18 cellular contexts compared by ENCODE assay signal in genomic region chr6:134584809-134585528, GRCh38.
DNase-seq lines count a peak whose midpoint lies in the region.
"Had no signal": no experiment of that assay in that cellular context is flagged by ENCODE, and none has a peak within 500 bp of the region (broad histone marks: within the 10 kb centered on the region; RNA-seq: fewer than 3 reads in every experiment).

No MANE protein-coding gene starts in this region.

- no peak overlapping the region for H3K9ac ChIP-seq in neuronal stem cell (ENCODE audit: low read depth, low read length, poor library complexity)
- H3K9ac ChIP-seq: BLaER1 had no signal

- no peak overlapping the region for H3K23ac ChIP-seq in neuronal stem cell (ENCODE audit: low read depth, low read length, poor library complexity)

- no peak overlapping the region for H2BK5ac ChIP-seq in neuronal stem cell (ENCODE audit: low read length)

- no peak overlapping the region for H2BK15ac ChIP-seq in neuronal stem cell (ENCODE audit: low read length)

- H2AK5ac ChIP-seq in neuronal stem cell (ENCODE audit: low read depth, low read length), result no peak overlapping the region

- H3K4me2 ChIP-seq in neuronal stem cell (ENCODE audit: insufficient read depth, low read length, poor library complexity, severe bottlenecking), result no peak overlapping the region
- H3K4me2 ChIP-seq: BLaER1 had no signal

- no peak overlapping the region for H2AFZ ChIP-seq in neuronal stem cell (ENCODE audit: low read length)

- H4K8ac ChIP-seq in neuronal stem cell (ENCODE audit: low read depth, low read length), result no peak overlapping the region

- no peaks in the 10 kb centered on the region for H3K9me3 ChIP-seq in neuronal stem cell (replicated peaks in 1 of 2; ENCODE audit: control insufficient read depth in 2 of 2, insufficient read depth in 1 of 2, low read depth in 1 of 2, low read length in 2 of 2)
- H3K9me3 ChIP-seq: BLaER1, SJCRH30, spleen, transverse colon had no signal

- H4K91ac ChIP-seq in neuronal stem cell (ENCODE audit: low read depth, low read length, poor library complexity), result no peak overlapping the region

- DNase-seq in NCI-H2107 treated with DMSO at 0.1 percent for 48 hours (lab: John Stamatoyannopoulos, UW; ENCODE audit: unreplicated experiment) (peak; percentile 13), NCI-H2107 (lab: John Stamatoyannopoulos, UW) (no peak), NCI-H226 (peak; percentile 6), pons (ENCODE audit: low spot score) (peak; percentile 62), T-helper 2 cell (no peak), neuronal stem cell (ENCODE audit: low spot score) (no peak)
- no peak for DNase-seq in effector CD4-positive, alpha-beta T cell
- DNase-seq: activated CD4-positive, alpha-beta T cell treated with anti-CD3 and anti-CD28 coated beads for 36 hours; activated gamma-delta T cell; aorta; DMS 273 treated with DMSO at 0.1 percent for 48 hours; NCI-H446 treated with DMSO at 0.1 percent for 48 hours; SJCRH30; spleen; T-helper 9 cell; transverse colon had no signal

- peaks cover 0 to 7% of the 10 kb centered on the region in 2 donors for H3K4me1 ChIP-seq in neuronal stem cell (ENCODE audit: control insufficient read depth in 2 of 2, insufficient read depth in 1 of 2, low read depth in 1 of 2, low read length in 2 of 2)
- H3K4me1 ChIP-seq: BLaER1, SJCRH30, spleen, transverse colon had no signal

- no peak overlapping the region for H2BK12ac ChIP-seq in neuronal stem cell (ENCODE audit: low read length)

- no peak overlapping the region for H3K4me3 ChIP-seq in neuronal stem cell (ENCODE audit: low read length in 2 of 2)
- H3K4me3 ChIP-seq: BLaER1, SJCRH30, spleen, transverse colon had no signal

- H3K27ac ChIP-seq in cingulate gyrus (ENCODE audit: low read depth, low read length) (peak overlapping the region; percentile 42), neuronal stem cell (replicated peaks; ENCODE audit: low read length) (no peak overlapping the region)
- H3K27ac ChIP-seq: BLaER1, SJCRH30, spleen, transverse colon had no signal

- H3K36me3 ChIP-seq in neuronal stem cell (replicated peaks in 1 of 2; ENCODE audit: control insufficient read depth in 2 of 2, insufficient read depth in 2 of 2, low read length in 2 of 2), result no peaks in the 10 kb centered on the region
- H3K36me3 ChIP-seq: BLaER1, SJCRH30, spleen, transverse colon had no signal

- H3K27me3 ChIP-seq in neuronal stem cell (ENCODE audit: control insufficient read depth in 3 of 3, insufficient read depth in 3 of 3, low read depth in 1 of 3, low read length in 3 of 3), result no peaks in the 10 kb centered on the region
- H3K27me3 ChIP-seq: BLaER1, SJCRH30, spleen, transverse colon had no signal

- H3K18ac ChIP-seq in neuronal stem cell (ENCODE audit: low read length), result no peak overlapping the region

- no CpG with 5 or more reads among the region's 2 CpGs for WGBS in neuronal stem cell (ENCODE audit: extremely low coverage in 2 of 2, insufficient read length in 2 of 2, insufficient replicate concordance in 1 of 2), 2 donors

- no peak overlapping the region for H2BK120ac ChIP-seq in neuronal stem cell (ENCODE audit: low read depth, low read length)

- no peak overlapping the region for H3K14ac ChIP-seq in neuronal stem cell (ENCODE audit: low read length)

- H3K79me1 ChIP-seq in neuronal stem cell (ENCODE audit: low read depth, low read length), result no peaks in the 10 kb centered on the region

- H3K4ac ChIP-seq in neuronal stem cell (ENCODE audit: low read length), result no peak overlapping the region

Comparison
In these comparisons a context has a peak if more than half of its experiments do, and no peak if none do; other contexts are left out.
1. DNase-seq: peak in NCI-H2107 treated with DMSO at 0.1 percent for 48 hours (single experiment), NCI-H226 (single experiment) and pons (single experiment); none in NCI-H2107 (single experiment), T-helper 2 cell (0 of 5), effector CD4-positive, alpha-beta T cell (single experiment) and neuronal stem cell (single experiment).